In genomic region chr3:130380398-130380797, GRCh38 we compare ENCODE assay signal across 9 cellular contexts. TPM values are rescaled to one million over a fixed set of nuclear protein-coding genes. Genes with fewer than 3 reads are reported as not detected.
"Had no signal": no experiment of that assay in that cellular context is flagged by ENCODE, and none has a peak within 500 bp of the region (broad histone marks: within the 10 kb centered on the region; RNA-seq: fewer than 3 reads in every experiment).

No MANE protein-coding gene starts in this region.

- DNase-seq: GDM1, GF-D8 had no signal

- H3K4me3 ChIP-seq: GM12878 had no signal

- FAIRE-seq: G401.6, GM12878, GM12891, GM12892, GM18507, GM19239 had no signal

- ATAC-seq: GM12878 had no signal

RNA-seq across cellular contexts. Expression of gene COL6A5, which starts 34.9 kb away (rescaled TPM):
- total RNA-seq: G401 had no signal
